Comparison of ENCODE assay signal across 7 cellular contexts in the genomic region with DNA sequence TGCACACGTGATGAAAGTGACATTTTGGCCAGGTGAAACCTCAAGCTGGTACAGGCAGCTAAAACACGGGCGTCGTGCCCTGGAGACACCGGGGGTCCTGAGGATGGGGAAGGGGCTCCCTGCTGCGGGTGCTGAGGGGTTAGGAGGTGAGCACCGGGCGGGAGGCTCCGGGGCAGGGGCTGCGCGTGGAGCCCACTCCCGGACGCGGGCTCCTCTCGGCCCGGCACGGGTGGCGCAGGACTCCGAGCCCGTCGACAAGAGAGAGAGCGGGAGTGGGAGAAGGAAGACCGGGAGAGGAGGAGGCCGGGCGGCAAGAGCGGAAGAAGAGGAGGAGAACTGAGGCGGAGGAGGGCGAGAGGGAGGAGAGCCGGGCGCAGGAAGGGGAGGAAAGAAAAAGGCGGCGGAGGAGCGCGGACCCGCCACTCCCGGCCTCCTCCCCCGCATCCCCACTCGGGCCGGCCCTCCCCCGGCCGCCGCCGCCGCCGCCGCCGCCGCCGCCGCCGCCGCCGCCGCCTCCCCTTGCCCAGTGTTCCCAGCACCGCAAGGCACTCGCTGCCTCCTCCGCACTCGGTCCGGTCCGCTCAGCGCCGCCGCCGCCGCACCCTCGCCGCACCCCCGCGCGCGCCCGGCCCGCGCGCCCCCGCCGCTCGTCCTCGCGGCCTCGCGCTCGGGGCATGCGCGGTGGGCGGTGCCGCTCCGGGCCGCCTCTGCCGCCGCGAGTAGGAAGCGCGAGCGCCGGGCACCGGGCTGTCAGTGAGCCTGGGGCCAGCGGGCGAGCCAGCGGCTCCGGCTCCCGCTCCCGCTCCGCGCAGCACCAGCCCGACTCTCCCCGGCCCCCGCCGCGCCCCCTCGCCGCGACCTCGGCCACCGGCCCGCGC. TPM values are rescaled to one million over a fixed set of nuclear protein-coding genes. Genes with fewer than 3 reads are reported as not detected.
DNase-seq lines count a peak whose midpoint lies in the region; ATAC-seq, FAIRE-seq and TF ChIP-seq lines count a peak whose summit lies in the region.

PRKCA (plus strand) TSS at position 750 of the 878 bp plus-strand sequence.

- DNase-seq in GM12892 (ENCODE audit: insufficient read length) (peak; percentile 38), NCI-H2227 (lab: John Stamatoyannopoulos, UW; ENCODE audit: unreplicated experiment) (peak; percentile 86), dedifferentiated amniotic fluid mesenchymal stem cell (ENCODE audit: extremely low spot score) (peak; percentile 49), left lobe of liver (ENCODE audit: low spot score) (peak; percentile 84)
- peak; percentile 67 for DNase-seq in activated CD4-positive, alpha-beta T cell treated with anti-CD3 and anti-CD28 coated beads, Interleukin-2, amount 50 U/mL, for 1 hour
- DNase-seq in stimulated activated CD4-positive, alpha-beta T cell treated with anti-CD3 and anti-CD28 coated beads, Interleukin-2, amount 100 ng/mL, for 24 hours = peak; percentile 73 to 80

- no peak for FAIRE-seq in GM12892 (lab: Jason Lieb, UNC)

- ATAC-seq in HG02763 (IDR thresholded peaks at IDR 0.05; ENCODE audit: unreplicated experiment) (peak; percentile 71), left lobe of liver (peak; percentile 79)

- no peak for TF ChIP-seq POLR2A in GM12892 (IDR thresholded peaks at IDR 0.05; ENCODE audit: low read depth, low read length)

RNA-seq across cellular contexts. Expression of gene PRKCA, which starts in this region (rescaled TPM):
- 0.06 TPM for polyA plus RNA-seq in GM12892 (2012; ENCODE audit: missing spikeins)
- 21.2 TPM for total RNA-seq in left lobe of liver

Comparison
In these comparisons a context has a peak if more than half of its experiments do, and no peak if none do; other contexts are left out.
1. Peak in every context shown above with its lines: DNase-seq and ATAC-seq.